8 cellular contexts compared by ENCODE assay signal in genomic region chr1:201739492-201740085, GRCh38.
DNase-seq lines count a peak whose midpoint lies in the region; ATAC-seq and TF ChIP-seq lines count a peak whose summit lies in the region.

No MANE protein-coding gene starts in this region.

- H3K4me1 ChIP-seq in gastrocnemius medialis, result peaks cover 46 to 56% of the 10 kb centered on the region in 2 donors

- in situ Hi-C loops in astrocyte of the cerebellum (cut with HindIII; ENCODE audit: low sequenced_read_pairs) (no loop called here), gastrocnemius medialis (cut with MboI; ENCODE audit: low sequenced_read_pairs in 4 of 4) (no loop called here)

- ATAC-seq in gastrocnemius medialis (peak; percentile 55 to 64), HG02970 (IDR thresholded peaks at IDR 0.05; ENCODE audit: low FRiP score, unreplicated experiment) (no peak)

- peak overlapping the region; percentile 67 to 74 (median 70) for H3K27ac ChIP-seq in gastrocnemius medialis

- peak in 3 of 4 experiments; percentile 7 to 25 (median 20) for DNase-seq in activated CD4-positive, CD25-positive, alpha-beta regulatory T cell (lab: John Stamatoyannopoulos, UW)
- DNase-seq in activated CD4-positive, CD25-positive, alpha-beta regulatory T cell treated with anti-CD3 and anti-CD28 coated beads, Interleukin-2, amount 50 U/mL, for 72 hours, result no peak
- DNase-seq in SW480 (ENCODE audit: low spot score), result peak; percentile 67
- no peak for DNase-seq in astrocyte of the cerebellum (ENCODE audit: low read depth)
- DNase-seq in gastrocnemius medialis, result peak in 1 of 2 donors; percentile 32
- DNase-seq in NCI-H146 treated with DMSO at 0.1 percent for 48 hours (lab: John Stamatoyannopoulos, UW; ENCODE audit: unreplicated experiment), result no peak

- H3K36me3 ChIP-seq in gastrocnemius medialis, result no peaks in the 10 kb centered on the region

- no peaks in the 10 kb centered on the region for H3K9me3 ChIP-seq in gastrocnemius medialis

- peaks cover 12 to 19% (median 18%) of the 10 kb centered on the region in 3 donors for H3K27me3 ChIP-seq in gastrocnemius medialis

- no peak for TF ChIP-seq CTCF in astrocyte of the cerebellum (IDR thresholded peaks at IDR 0.05; ENCODE audit: low read depth, low read length, missing control alignments)
- no peak for TF ChIP-seq CTCF in gastrocnemius medialis (IDR thresholded peaks at IDR 0.05 in 4 of 5, conservative IDR thresholded peaks at IDR 0.05 in 1 of 5)

- peak overlapping the region; percentile 79 for H3K4me3 ChIP-seq in astrocyte of the cerebellum (ENCODE audit: low read depth, low read length)
- peak overlapping the region; percentile 73 for H3K4me3 ChIP-seq in iPS-11a (ENCODE audit: low read depth, low read length)
- peak overlapping the region; percentile 57 to 87 (median 62) for H3K4me3 ChIP-seq in gastrocnemius medialis

- no peak for TF ChIP-seq POLR2A in gastrocnemius medialis (IDR thresholded peaks at IDR 0.05)

- intact Hi-C loops in gastrocnemius medialis (cut with DNase I; ENCODE audit: low total_unique reads), result loop anchor here (2.0 to 5.0 kb wide), 2 partner anchors 23 to 48 kb away; no protein-coding TSS in a partner anchor

Comparison
In these comparisons a context has a peak if more than half of its experiments do, and no peak if none do; other contexts are left out.
1. DNase-seq: peak in activated CD4-positive, CD25-positive, alpha-beta regulatory T cell (3 of 4) and SW480 (single experiment); none in activated CD4-positive, CD25-positive, alpha-beta regulatory T cell treated with anti-CD3 and anti-CD28 coated beads, Interleukin-2, amount 50 U/mL, for 72 hours (single experiment), astrocyte of the cerebellum (single experiment) and NCI-H146 treated with DMSO at 0.1 percent for 48 hours (single experiment).
2. Peak in every context shown above with its lines, with median percentiles within 50 percentile points of each other: H3K4me3 ChIP-seq.